ENCODE assay signal across 8 cellular contexts in the genomic region with DNA sequence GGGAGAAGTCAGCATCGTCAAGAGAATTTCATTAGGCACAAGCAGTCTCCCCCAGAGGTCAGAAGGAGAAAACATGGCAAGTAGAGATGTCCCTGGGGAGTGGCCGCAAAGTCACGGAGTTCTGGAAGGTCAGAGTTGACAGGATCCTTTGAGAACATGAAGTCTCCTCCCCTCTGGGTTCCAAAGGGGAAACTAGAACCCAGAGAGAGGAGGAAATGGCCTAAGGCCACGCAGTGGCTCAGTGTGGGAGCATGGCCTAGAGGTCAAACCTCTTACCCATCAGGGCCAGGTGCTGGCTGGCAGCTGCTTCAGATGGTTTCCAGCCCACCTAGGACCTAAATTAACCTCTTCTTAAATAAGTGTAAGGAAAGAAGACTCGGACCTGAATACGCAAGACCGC. TPM values are rescaled to one million over a fixed set of nuclear protein-coding genes. Genes with fewer than 3 reads are reported as not detected.
A peak's percentile ranks its signal among the peaks of the same experiment; 100 is the strongest.
DNase-seq lines count a peak whose midpoint lies in the region; ATAC-seq and TF ChIP-seq lines count a peak whose summit lies in the region.

No MANE protein-coding gene starts in this region.

- H3K4me3 ChIP-seq in left lung (peak overlapping the region; percentile 41 to 76), upper lobe of left lung (peak overlapping the region; percentile 40 to 83 (median 70))

- no peaks in the 10 kb centered on the region for H3K27me3 ChIP-seq in left lung
- no peaks in the 10 kb centered on the region for H3K27me3 ChIP-seq in upper lobe of left lung

- H3K4me1 Mint-ChIP-seq in activated naive CD4-positive, alpha-beta T cell treated with anti-CD3 and anti-CD28 coated beads, Interleukin-2, amount 50 U/mL, for 24 hours: peaks cover 24% of the 10 kb centered on the region

- H3K9me3 Mint-ChIP-seq in activated naive CD4-positive, alpha-beta T cell treated with anti-CD3 and anti-CD28 coated beads, Interleukin-2, amount 50 U/mL, for 24 hours: no peaks in the 10 kb centered on the region

- H3K27ac ChIP-seq in left lung (peak overlapping the region; percentile 89 to 94), upper lobe of left lung (peak overlapping the region; percentile 91 to 97 (median 92))

- ATAC-seq in left lung (peak; percentile 5), upper lobe of left lung (ENCODE audit: low FRiP score in 2 of 2) (peak in 1 of 2 donors; percentile 28), HG02610 (IDR thresholded peaks at IDR 0.05; ENCODE audit: unreplicated experiment) (no peak), GM19328 (IDR thresholded peaks at IDR 0.05; ENCODE audit: unreplicated experiment) (no peak)

- TF ChIP-seq CTCF in left lung (IDR thresholded peaks at IDR 0.05): no peak
- no peak for TF ChIP-seq CTCF in upper lobe of left lung (IDR thresholded peaks at IDR 0.05)

- H3K36me3 Mint-ChIP-seq in activated naive CD4-positive, alpha-beta T cell treated with anti-CD3 and anti-CD28 coated beads, Interleukin-2, amount 50 U/mL, for 24 hours: peaks cover 1% of the 10 kb centered on the region

- peak overlapping the region; percentile 91 for H3K27ac Mint-ChIP-seq in activated naive CD4-positive, alpha-beta T cell treated with anti-CD3 and anti-CD28 coated beads, Interleukin-2, amount 50 U/mL, for 24 hours

- no peaks in the 10 kb centered on the region for H3K27me3 Mint-ChIP-seq in activated naive CD4-positive, alpha-beta T cell treated with anti-CD3 and anti-CD28 coated beads, Interleukin-2, amount 50 U/mL, for 24 hours

- no peak for TF ChIP-seq EP300 in upper lobe of left lung (IDR thresholded peaks at IDR 0.05)

- H3K36me3 ChIP-seq in left lung: peaks cover 0 to 43% of the 10 kb centered on the region in 2 donors
- peaks cover 0 to 38% (median 9%) of the 10 kb centered on the region in 4 donors for H3K36me3 ChIP-seq in upper lobe of left lung

- TF ChIP-seq POLR2A in upper lobe of left lung (IDR thresholded peaks at IDR 0.05): no peak

- DNase-seq in activated naive CD4-positive, alpha-beta T cell treated with Interleukin-2 at 50 U/mL for 16 hours: no peak
- DNase-seq in amniotic epithelial cell (ENCODE audit: low read depth) (peak; percentile 3), left lung (no peak), upper lobe of left lung (no peak), GF-D8 (lab: John Stamatoyannopoulos, UW) (no peak)

- intact Hi-C loops in left lung (cut with DNase I): no loop called here

- 37 to 40% methylated on average over 2 to 7 of the region's 7 CpGs for WGBS in upper lobe of left lung, 2 donors

- peak overlapping the region; percentile 96 for H3K4me3 Mint-ChIP-seq in activated naive CD4-positive, alpha-beta T cell treated with anti-CD3 and anti-CD28 coated beads, Interleukin-2, amount 50 U/mL, for 24 hours

- H3K9me3 ChIP-seq in left lung (no peaks in the 10 kb centered on the region), upper lobe of left lung (peaks cover 0 to 31% (median 0%) of the 10 kb centered on the region in 4 donors)

- peaks cover 0 to 38% of the 10 kb centered on the region in 2 donors for H3K4me1 ChIP-seq in left lung
- H3K4me1 ChIP-seq in upper lobe of left lung: peaks cover 9 to 31% (median 19%) of the 10 kb centered on the region in 4 donors

RNA-seq across cellular contexts. Expression of gene IDH3G, which starts 0.9 kb away (rescaled TPM):
- total RNA-seq in left lung (10 to 100 TPM; 42.4 to 52.9 TPM), upper lobe of left lung (10 to 100 TPM; 43.5 to 98.5 (median 57.4) TPM)

RNA-seq across cellular contexts. Expression of gene SSR4, which starts 1.2 kb away (rescaled TPM):
- 100 to 1,000 TPM; 295 to 327 TPM for total RNA-seq in left lung
- 100 to 1,000 TPM in 4 of 6 donors, 10 to 100 TPM in 2; 70.2 to 328 (median 172) TPM for total RNA-seq in upper lobe of left lung

RNA-seq across cellular contexts. Expression of gene SRPK3, which starts 12.4 kb away (rescaled TPM):
- under 1 TPM; 0.55 to 0.60 TPM for total RNA-seq in left lung
- under 1 TPM in 4 of 6 donors, not detected in 2; 0.20 to 0.44 (median 0.23) TPM for total RNA-seq in upper lobe of left lung

RNA-seq across cellular contexts. Expression of gene PLXNB3, which starts 29.2 kb away (rescaled TPM):
- total RNA-seq in left lung (1 to 10 TPM; 3.0 to 3.9 TPM), upper lobe of left lung (10 to 100 TPM in 1 of 6 donors, 1 to 10 TPM in 5; 1.3 to 21.0 (median 2.9) TPM)

RNA-seq across cellular contexts. Expression of gene PDZD4, which starts 37.1 kb away (rescaled TPM):
- total RNA-seq in left lung (1 to 10 TPM; 2.3 to 3.5 TPM), upper lobe of left lung (1 to 10 TPM; 1.6 to 8.9 (median 6.3) TPM)
